Comparison of ENCODE assay signal across 18 cellular contexts in the genomic region with DNA sequence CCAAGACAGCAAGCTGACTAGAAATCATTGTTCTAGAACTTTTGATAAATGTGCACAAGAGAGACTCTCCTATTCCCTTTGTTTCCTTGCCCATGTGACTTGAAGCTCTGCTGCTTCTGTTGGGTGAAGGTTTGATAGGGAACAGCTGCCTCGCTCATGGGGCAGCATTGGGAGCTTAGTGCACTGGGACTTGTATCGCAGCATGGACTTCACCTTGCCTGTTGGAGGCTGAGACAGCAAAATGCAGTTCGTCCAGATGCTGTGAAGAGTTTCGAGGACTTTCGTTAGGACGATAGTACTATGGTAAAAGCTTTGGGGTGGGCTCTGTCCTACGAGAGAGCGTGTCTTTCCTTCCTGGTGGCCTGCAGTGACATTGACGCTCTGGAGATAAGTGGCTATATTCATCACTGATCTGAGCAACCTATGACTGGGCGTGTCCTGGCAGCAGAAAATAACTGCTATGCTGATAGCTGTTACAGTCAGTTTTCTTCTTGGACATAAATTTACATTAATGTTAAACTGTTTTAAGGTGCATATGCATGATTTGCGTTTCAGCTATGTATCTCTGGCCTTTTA. TPM values are rescaled to one million over a fixed set of nuclear protein-coding genes. Genes with fewer than 3 reads are reported as not detected.
DNase-seq lines count a peak whose midpoint lies in the region; ATAC-seq lines count a peak whose summit lies in the region.
"Had no signal": no experiment of that assay in that cellular context is flagged by ENCODE, and none has a peak within 500 bp of the region (broad histone marks: within the 10 kb centered on the region; RNA-seq: fewer than 3 reads in every experiment).

No MANE protein-coding gene starts in this region.

- H3K36me3 Mint-ChIP-seq in activated T-helper 2 cell treated with anti-CD3 and anti-CD28 coated beads, Interferon-gamma antibody, Interleukin-2, Interleukin-4, amounts not matched to agents 10 μg/mL and 5 μg/mL and 100 μg/mL, durations not matched to agents 14 hours and 24 hours and 36 hours (ENCODE audit: low read depth): peaks cover 2% of the 10 kb centered on the region
- H3K36me3 Mint-ChIP-seq: CD4-positive, CD25-positive, alpha-beta regulatory T cell had no signal

- intact Hi-C loops in left ventricle myocardium superior (cut with micrococcal nuclease): no loop called here
- intact Hi-C loops in Right ventricle myocardium inferior (cut with DNase I): no loop called here
- intact Hi-C loops in activated T-helper 2 cell treated with anti-CD3 and anti-CD28 coated beads, Interferon-gamma antibody, Interleukin-2, Interleukin-4, amounts not matched to agents 10 μg/mL and 5 μg/mL and 100 μg/mL, durations not matched to agents 14 hours and 24 hours and 36 hours (cut with micrococcal nuclease): no loop called here

- no peaks in the 10 kb centered on the region for H3K27me3 Mint-ChIP-seq in activated T-helper 2 cell treated with anti-CD3 and anti-CD28 coated beads, Interferon-gamma antibody, Interleukin-2, Interleukin-4, amounts not matched to agents 10 μg/mL and 5 μg/mL and 100 μg/mL, durations not matched to agents 14 hours and 24 hours and 36 hours (ENCODE audit: low read depth)
- H3K27me3 Mint-ChIP-seq: CD4-positive, CD25-positive, alpha-beta regulatory T cell had no signal

- H3K27ac Mint-ChIP-seq in activated T-helper 2 cell treated with anti-CD3 and anti-CD28 coated beads, Interferon-gamma antibody, Interleukin-2, Interleukin-4, amounts not matched to agents 10 μg/mL and 5 μg/mL and 100 μg/mL, durations not matched to agents 14 hours and 24 hours and 36 hours: peak overlapping the region; percentile 29
- H3K27ac Mint-ChIP-seq: CD4-positive, CD25-positive, alpha-beta regulatory T cell had no signal

- H3K4me1 Mint-ChIP-seq in activated T-helper 2 cell treated with anti-CD3 and anti-CD28 coated beads, Interferon-gamma antibody, Interleukin-2, Interleukin-4, amounts not matched to agents 10 μg/mL and 5 μg/mL and 100 μg/mL, durations not matched to agents 14 hours and 24 hours and 36 hours (ENCODE audit: low read depth): peaks cover 55% of the 10 kb centered on the region

- H3K9me3 Mint-ChIP-seq in activated T-helper 2 cell treated with anti-CD3 and anti-CD28 coated beads, Interferon-gamma antibody, Interleukin-2, Interleukin-4, amounts not matched to agents 10 μg/mL and 5 μg/mL and 100 μg/mL, durations not matched to agents 14 hours and 24 hours and 36 hours: no peaks in the 10 kb centered on the region
- H3K9me3 Mint-ChIP-seq: CD4-positive, CD25-positive, alpha-beta regulatory T cell had no signal

- H3K4me3 Mint-ChIP-seq in activated T-helper 2 cell treated with anti-CD3 and anti-CD28 coated beads, Interferon-gamma antibody, Interleukin-2, Interleukin-4, amounts not matched to agents 10 μg/mL and 5 μg/mL and 100 μg/mL, durations not matched to agents 14 hours and 24 hours and 36 hours (ENCODE audit: low read depth): no peak overlapping the region
- H3K4me3 Mint-ChIP-seq: CD4-positive, CD25-positive, alpha-beta regulatory T cell had no signal

- peak; percentile 54 for ATAC-seq in left ventricle myocardium superior
- ATAC-seq in Right ventricle myocardium inferior: no peak
- ATAC-seq in HG03378 (IDR thresholded peaks at IDR 0.05; ENCODE audit: unreplicated experiment): no peak
- ATAC-seq in HG03108 (IDR thresholded peaks at IDR 0.05; ENCODE audit: unreplicated experiment): no peak
- ATAC-seq in GM18907 (IDR thresholded peaks at IDR 0.05; ENCODE audit: unreplicated experiment): no peak
- ATAC-seq: GM12878, HepG2 had no signal

- DNase-seq in left ventricle myocardium superior: no peak
- DNase-seq in Right ventricle myocardium inferior (ENCODE audit: missing footprints): no peak
- no peak for DNase-seq in activated T-helper 2 cell treated with anti-CD3 and anti-CD28 coated beads, Interferon-gamma antibody, Interleukin-2, Interleukin-4, amounts not matched to agents 10 μg/mL and 5 μg/mL and 100 μg/mL, durations not matched to agents 14 hours and 24 hours and 36 hours (ENCODE audit: low spot score)
- DNase-seq in left kidney (ENCODE audit: low read depth, low spot score): peak; percentile 40
- DNase-seq in NCI-H1694 treated with DMSO at 0.1 percent for 48 hours (lab: John Stamatoyannopoulos, UW): no peak
- DNase-seq: AML-193; Calu3; CD4-positive, CD25-positive, alpha-beta regulatory T cell; MG63; NCI-H1105; NCI-H187 treated with DMSO at 0.1 percent for 48 hours; NCI-H446; NCI-H82 had no signal

RNA-seq across cellular contexts. Expression of a gene that starts 44.8 kb away (rescaled TPM):
- 69.2 TPM for total RNA-seq in left ventricle myocardium superior
- total RNA-seq in Right ventricle myocardium inferior: 71.8 TPM
- 18.5 TPM in 2 replicates for total RNA-seq in activated T-helper 2 cell treated with anti-CD3 and anti-CD28 coated beads, Interferon-gamma antibody, Interleukin-2, Interleukin-4, amounts not matched to agents 10 μg/mL and 5 μg/mL and 100 μg/mL, durations not matched to agents 14 hours and 24 hours and 36 hours
